14 cellular contexts compared by ENCODE assay signal in genomic region chr12:1937481-1938224, GRCh38. TPM values are rescaled to one million over a fixed set of nuclear protein-coding genes. Genes with fewer than 3 reads are reported as not detected.
A peak's percentile ranks its signal among the peaks of the same experiment; 100 is the strongest.
DNase-seq lines count a peak whose midpoint lies in the region; ATAC-seq, FAIRE-seq and TF ChIP-seq lines count a peak whose summit lies in the region.
"Had no signal": no experiment of that assay in that cellular context is flagged by ENCODE, and none has a peak within 500 bp of the region (broad histone marks: within the 10 kb centered on the region; RNA-seq: fewer than 3 reads in every experiment).

No MANE protein-coding gene starts in this region.

- H3K4me3 ChIP-seq in pancreas, result no peak overlapping the region
- no peak overlapping the region for H3K4me3 ChIP-seq in vagina

- peak; percentile 18 for DNase-seq in activated CD8-positive, alpha-beta memory T cell treated with anti-CD3 and anti-CD28 coated beads, Interleukin-2, amount 50 U/mL, for 48 hours
- no peak for DNase-seq in activated CD8-positive, alpha-beta memory T cell treated with anti-CD3 and anti-CD28 coated beads, Interleukin-2, amount 50 U/mL, for 4 hours
- DNase-seq in globus pallidus (ENCODE audit: low spot score) (peak; percentile 43), pancreas (no peak), vagina (ENCODE audit: extremely low spot score in 2 of 2) (peak; percentile 25 to 67), AG08396 (ENCODE audit: low spot score) (no peak), NCI-H187 (lab: John Stamatoyannopoulos, UW) (no peak)
- DNase-seq in stimulated activated CD4-positive, alpha-beta T cell treated with anti-CD3 and anti-CD28 coated beads, Interleukin-2, amount 100 ng/mL, for 48 hours, result no peak
- DNase-seq: activated naive CD8-positive, alpha-beta T cell treated with anti-CD3 and anti-CD28 coated beads, Interleukin-2, amount 50 U/mL, for 24 hours; COR-L47; foreskin melanocyte; KBM-7 had no signal

- 84 to 88% methylated on average over 12 of the region's 12 CpGs for WGBS in pancreas, 2 donors

- peak overlapping the region in 3 of 4 donors; percentile 1 to 79 (median 13) for H3K27ac ChIP-seq in pancreas
- H3K27ac ChIP-seq in vagina, result no peak overlapping the region

- no peak for ATAC-seq in pancreas
- ATAC-seq: activated naive CD8-positive, alpha-beta T cell treated with anti-CD3 and anti-CD28 coated beads, Interleukin-2, amount 50 U/mL, for 24 hours had no signal

- H3K27me3 ChIP-seq in pancreas, result no peaks in the 10 kb centered on the region
- no peaks in the 10 kb centered on the region for H3K27me3 ChIP-seq in vagina

- intact Hi-C loops in pancreas (cut with DNase I) (loop anchor here in 2 of 3 donors (5.0 to 10.0 kb wide), 3 partner anchors 140 to 293 kb away; no protein-coding TSS in a partner anchor), vagina (cut with DNase I) (loop anchor here (2.0 to 10.0 kb wide), 2 partner anchors 141 to 273 kb away; no protein-coding TSS in a partner anchor)

- peaks cover 0 to 12% (median 0%) of the 10 kb centered on the region in 3 donors for H3K36me3 ChIP-seq in pancreas
- H3K36me3 ChIP-seq in vagina, result peaks cover 0 to 17% of the 10 kb centered on the region in 2 donors

- H3K4me1 ChIP-seq in pancreas (peaks cover 8 to 10% (median 9%) of the 10 kb centered on the region in 3 donors), vagina (peaks cover 26% of the 10 kb centered on the region)

- no peaks in the 10 kb centered on the region for H3K9me3 ChIP-seq in pancreas
- no peaks in the 10 kb centered on the region for H3K9me3 ChIP-seq in vagina

- no peak for FAIRE-seq in pancreas (lab: Jason Lieb, UNC)
- FAIRE-seq: RCC 7860 had no signal

- TF ChIP-seq POLR2A in vagina (IDR thresholded peaks at IDR 0.05), result no peak

- TF ChIP-seq CTCF in pancreas (IDR thresholded peaks at IDR 0.05) (no peak), vagina (IDR thresholded peaks at IDR 0.05) (no peak)

RNA-seq across cellular contexts. Expression of gene CACNA2D4, which starts 19.2 kb away (rescaled TPM):
- total RNA-seq in pancreas (1 to 10 TPM in 5 of 6 donors, under 1 TPM in 1; 0.60 to 3.1 (median 1.6) TPM), vagina (2.2 TPM)
- 1 to 10 TPM; 2.0 to 2.7 TPM for polyA plus RNA-seq in pancreas
- total RNA-seq: lung microvascular endothelial cell had no signal

Comparison
In these comparisons a context has a peak if more than half of its experiments do, and no peak if none do; other contexts are left out.
1. DNase-seq: peak in activated CD8-positive, alpha-beta memory T cell treated with anti-CD3 and anti-CD28 coated beads, Interleukin-2, amount 50 U/mL, for 48 hours (single experiment), globus pallidus (single experiment) and vagina (2 of 2); none in activated CD8-positive, alpha-beta memory T cell treated with anti-CD3 and anti-CD28 coated beads, Interleukin-2, amount 50 U/mL, for 4 hours (single experiment), pancreas (0 of 6), AG08396 (single experiment), stimulated activated CD4-positive, alpha-beta T cell treated with anti-CD3 and anti-CD28 coated beads, Interleukin-2, amount 100 ng/mL, for 48 hours (0 of 2) and NCI-H187 (0 of 2).